In the genomic region with DNA sequence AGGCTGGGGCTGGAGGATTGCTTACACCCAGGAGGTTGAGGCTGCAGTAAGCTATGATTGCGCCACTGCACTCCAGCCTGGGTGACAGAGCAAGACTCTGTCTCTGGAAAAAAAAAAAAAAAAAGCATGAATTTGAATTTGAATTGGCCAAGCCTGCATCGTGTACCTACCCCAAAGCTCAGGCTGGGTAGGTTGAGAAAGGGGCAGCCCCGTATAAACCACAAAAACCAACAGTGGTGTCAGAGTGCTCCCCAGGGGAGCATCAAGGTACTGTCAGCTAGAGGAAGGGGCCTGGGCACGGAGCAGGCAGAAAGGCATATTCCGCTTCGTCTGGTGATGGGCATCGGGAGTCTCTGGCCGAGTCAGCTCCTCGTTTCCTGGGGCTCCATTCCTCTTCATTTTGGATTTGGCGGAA, we compare ENCODE assay signal across 1 cellular context.
A peak's percentile ranks its signal among the peaks of the same experiment; 100 is the strongest.
TF ChIP-seq lines count a peak whose summit lies in the region.

No MANE protein-coding gene starts in this region.

TF ChIP-seq in GM12878, 131 proteins besides CTCF, POLR2A, EP300 and RAD21 (continued from another document):
- TF ChIP-seq, protein P1, sequence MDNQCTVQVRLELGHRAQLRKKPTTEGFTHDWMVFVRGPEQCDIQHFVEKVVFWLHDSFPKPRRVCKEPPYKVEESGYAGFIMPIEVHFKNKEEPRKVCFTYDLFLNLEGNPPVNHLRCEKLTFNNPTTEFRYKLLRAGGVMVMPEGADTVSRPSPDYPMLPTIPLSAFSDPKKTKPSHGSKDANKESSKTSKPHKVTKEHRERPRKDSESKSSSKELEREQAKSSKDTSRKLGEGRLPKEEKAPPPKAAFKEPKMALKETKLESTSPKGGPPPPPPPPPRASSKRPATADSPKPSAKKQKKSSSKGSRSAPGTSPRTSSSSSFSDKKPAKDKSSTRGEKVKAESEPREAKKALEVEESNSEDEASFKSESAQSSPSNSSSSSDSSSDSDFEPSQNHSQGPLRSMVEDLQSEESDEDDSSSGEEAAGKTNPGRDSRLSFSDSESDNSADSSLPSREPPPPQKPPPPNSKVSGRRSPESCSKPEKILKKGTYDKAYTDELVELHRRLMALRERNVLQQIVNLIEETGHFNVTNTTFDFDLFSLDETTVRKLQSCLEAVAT (IDR thresholded peaks at IDR 0.05), result no peak
- TF ChIP-seq, protein P2, sequence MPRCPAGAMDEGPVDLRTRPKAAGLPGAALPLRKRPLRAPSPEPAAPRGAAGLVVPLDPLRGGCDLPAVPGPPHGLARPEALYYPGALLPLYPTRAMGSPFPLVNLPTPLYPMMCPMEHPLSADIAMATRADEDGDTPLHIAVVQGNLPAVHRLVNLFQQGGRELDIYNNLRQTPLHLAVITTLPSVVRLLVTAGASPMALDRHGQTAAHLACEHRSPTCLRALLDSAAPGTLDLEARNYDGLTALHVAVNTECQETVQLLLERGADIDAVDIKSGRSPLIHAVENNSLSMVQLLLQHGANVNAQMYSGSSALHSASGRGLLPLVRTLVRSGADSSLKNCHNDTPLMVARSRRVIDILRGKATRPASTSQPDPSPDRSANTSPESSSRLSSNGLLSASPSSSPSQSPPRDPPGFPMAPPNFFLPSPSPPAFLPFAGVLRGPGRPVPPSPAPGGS (IDR thresholded peaks at IDR 0.05; ENCODE audit: borderline replicate concordance, insufficient read depth, low read depth, low read length, poor library complexity, severe bottlenecking), result peak; percentile 71
- TF ChIP-seq, protein P3, sequence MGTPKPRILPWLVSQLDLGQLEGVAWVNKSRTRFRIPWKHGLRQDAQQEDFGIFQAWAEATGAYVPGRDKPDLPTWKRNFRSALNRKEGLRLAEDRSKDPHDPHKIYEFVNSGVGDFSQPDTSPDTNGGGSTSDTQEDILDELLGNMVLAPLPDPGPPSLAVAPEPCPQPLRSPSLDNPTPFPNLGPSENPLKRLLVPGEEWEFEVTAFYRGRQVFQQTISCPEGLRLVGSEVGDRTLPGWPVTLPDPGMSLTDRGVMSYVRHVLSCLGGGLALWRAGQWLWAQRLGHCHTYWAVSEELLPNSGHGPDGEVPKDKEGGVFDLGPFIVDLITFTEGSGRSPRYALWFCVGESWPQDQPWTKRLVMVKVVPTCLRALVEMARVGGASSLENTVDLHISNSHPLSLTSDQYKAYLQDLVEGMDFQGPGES (IDR thresholded peaks at IDR 0.05), result no peak
- TF ChIP-seq ZNF384 (IDR thresholded peaks at IDR 0.05; ENCODE audit: borderline replicate concordance, low read depth, low read length) (peak; percentile 22; the same call in 1 of the 2 replicates), CBFB (IDR thresholded peaks at IDR 0.05; ENCODE audit: low read depth) (peak; percentile 84), MTA3 (IDR thresholded peaks at IDR 0.05; ENCODE audit: borderline replicate concordance, low read length) (no peak), POU2F2 (IDR thresholded peaks at IDR 0.05; ENCODE audit: borderline replicate concordance, low read depth, low read length) (0 out of 3 replicates have a peak, but pooled peaks have one; percentile 27), MEF2B (IDR thresholded peaks at IDR 0.05; ENCODE audit: partially characterized antibody, poor library complexity, severe bottlenecking) (peak; percentile 48), RUNX3 (IDR thresholded peaks at IDR 0.05; ENCODE audit: low read length) (peak; percentile 96), RBBP5 (conservative IDR thresholded peaks at IDR 0.05) (no peak), BHLHE40 (IDR thresholded peaks at IDR 0.05; ENCODE audit: borderline replicate concordance in 1 of 2, low read depth in 2 of 2, low read length in 1 of 2) (0 out of 4 replicates have a peak, but pooled peaks of 1 of the 2 experiments have one; percentile 8), SMC3 (IDR thresholded peaks at IDR 0.05; ENCODE audit: borderline replicate concordance, low read length) (peak; percentile 47; the same call in 1 of the 2 replicates)
